In the genomic region with DNA sequence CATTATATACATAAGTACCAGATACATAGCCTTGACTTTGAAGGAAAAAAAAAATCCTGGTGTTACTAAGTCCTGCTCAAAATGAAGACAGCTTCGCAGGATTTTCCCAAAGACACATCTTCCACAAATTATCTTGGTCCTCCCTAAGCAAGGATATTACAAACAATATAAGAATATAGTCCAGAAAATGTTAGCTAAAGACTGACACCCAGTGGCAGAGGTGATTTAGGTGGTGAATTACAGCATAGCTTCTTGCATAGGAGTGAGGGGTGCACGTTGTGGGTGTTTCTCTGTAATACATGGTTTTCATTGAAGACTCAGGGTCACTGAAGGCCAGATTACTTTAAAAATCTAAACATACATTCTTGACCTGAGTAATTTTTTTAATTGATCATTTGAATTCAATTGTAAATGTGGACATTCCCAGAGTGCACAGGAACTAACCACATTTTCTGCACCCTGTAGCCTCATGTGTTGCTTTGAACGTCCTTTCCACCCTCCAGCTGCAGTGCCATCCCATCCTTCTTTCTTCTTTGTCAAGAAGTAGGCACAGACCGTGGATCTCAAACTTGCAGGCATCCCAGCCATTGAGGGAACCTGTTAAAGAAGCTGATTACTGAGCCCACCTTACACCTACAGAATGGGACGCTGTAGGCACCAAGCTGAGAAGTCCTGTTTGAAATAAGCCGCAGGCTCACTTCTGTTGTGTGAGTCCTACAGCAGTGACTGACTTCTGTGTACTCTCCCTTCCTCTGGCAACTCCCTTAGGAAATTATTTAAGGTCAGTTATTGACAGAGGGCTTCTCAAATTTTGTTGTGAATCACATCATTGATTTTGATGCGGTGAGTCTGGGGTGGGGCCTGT, we compare ENCODE assay signal across 9 cellular contexts.
DNase-seq lines count a peak whose midpoint lies in the region; ATAC-seq lines count a peak whose summit lies in the region.
"Had no signal": no experiment of that assay in that cellular context is flagged by ENCODE, and none has a peak within 500 bp of the region (broad histone marks: within the 10 kb centered on the region; RNA-seq: fewer than 3 reads in every experiment).

No MANE protein-coding gene starts in this region.

- peak; percentile 14 for DNase-seq in COR-L47 (lab: John Stamatoyannopoulos, UW)
- DNase-seq in NCI-H345 treated with DMSO at 0.1 percent for 48 hours (lab: John Stamatoyannopoulos, UW; ENCODE audit: unreplicated experiment) = peak; percentile 69
- peak; percentile 15 to 44 for DNase-seq in T47D (ENCODE audit: low read depth in 1 of 2, low spot score in 1 of 2)
- peak; percentile 40 for DNase-seq in medulla oblongata (ENCODE audit: extremely low spot score)
- DNase-seq in HPDE6-E6E7 (ENCODE audit: extremely low spot score) = no peak
- DNase-seq in GDM1 (lab: John Stamatoyannopoulos, UW) = no peak
- no peak for DNase-seq in activated T-helper 2 cell treated with anti-CD3 and anti-CD28 coated beads, Interferon-gamma antibody, Interleukin-2, Interleukin-4, amounts not matched to agents 10 μg/mL and 5 μg/mL and 100 μg/mL, durations not matched to agents 14 hours and 24 hours and 36 hours (ENCODE audit: low spot score)

- no peak overlapping the region for H3K27ac Mint-ChIP-seq in activated T-helper 2 cell treated with anti-CD3 and anti-CD28 coated beads, Interferon-gamma antibody, Interleukin-2, Interleukin-4, amounts not matched to agents 10 μg/mL and 5 μg/mL and 100 μg/mL, durations not matched to agents 14 hours and 24 hours and 36 hours

- H3K4me1 Mint-ChIP-seq in activated T-helper 2 cell treated with anti-CD3 and anti-CD28 coated beads, Interferon-gamma antibody, Interleukin-2, Interleukin-4, amounts not matched to agents 10 μg/mL and 5 μg/mL and 100 μg/mL, durations not matched to agents 14 hours and 24 hours and 36 hours (ENCODE audit: low read depth) = peaks cover 16% of the 10 kb centered on the region

- intact Hi-C loops in activated T-helper 2 cell treated with anti-CD3 and anti-CD28 coated beads, Interferon-gamma antibody, Interleukin-2, Interleukin-4, amounts not matched to agents 10 μg/mL and 5 μg/mL and 100 μg/mL, durations not matched to agents 14 hours and 24 hours and 36 hours (cut with micrococcal nuclease) = loop anchor here (1.0 kb wide), 2 partner anchors 135 to 299 kb away; no protein-coding TSS in a partner anchor

- H3K4me3 Mint-ChIP-seq in activated T-helper 2 cell treated with anti-CD3 and anti-CD28 coated beads, Interferon-gamma antibody, Interleukin-2, Interleukin-4, amounts not matched to agents 10 μg/mL and 5 μg/mL and 100 μg/mL, durations not matched to agents 14 hours and 24 hours and 36 hours (ENCODE audit: low read depth) = no peak overlapping the region
- H3K4me3 Mint-ChIP-seq: naive thymus-derived CD8-positive, alpha-beta T cell had no signal

- H3K9me3 Mint-ChIP-seq in activated T-helper 2 cell treated with anti-CD3 and anti-CD28 coated beads, Interferon-gamma antibody, Interleukin-2, Interleukin-4, amounts not matched to agents 10 μg/mL and 5 μg/mL and 100 μg/mL, durations not matched to agents 14 hours and 24 hours and 36 hours = no peaks in the 10 kb centered on the region
- H3K9me3 Mint-ChIP-seq: naive thymus-derived CD8-positive, alpha-beta T cell had no signal

- H3K27me3 Mint-ChIP-seq in activated T-helper 2 cell treated with anti-CD3 and anti-CD28 coated beads, Interferon-gamma antibody, Interleukin-2, Interleukin-4, amounts not matched to agents 10 μg/mL and 5 μg/mL and 100 μg/mL, durations not matched to agents 14 hours and 24 hours and 36 hours (ENCODE audit: low read depth) = peaks cover 13% of the 10 kb centered on the region

- H3K36me3 Mint-ChIP-seq in activated T-helper 2 cell treated with anti-CD3 and anti-CD28 coated beads, Interferon-gamma antibody, Interleukin-2, Interleukin-4, amounts not matched to agents 10 μg/mL and 5 μg/mL and 100 μg/mL, durations not matched to agents 14 hours and 24 hours and 36 hours (ENCODE audit: low read depth) = no peaks in the 10 kb centered on the region
- H3K36me3 Mint-ChIP-seq: naive thymus-derived CD8-positive, alpha-beta T cell had no signal

- peak; percentile 52 for ATAC-seq in GM18909 (IDR thresholded peaks at IDR 0.05; ENCODE audit: poor library complexity, unreplicated experiment)

- in situ Hi-C loops in T47D (cut with HindIII; ENCODE audit: low pct_unique_long_range_greater_than_20kb, low sequenced_read_pairs) = no loop called here

Comparison
In these comparisons a context has a peak if more than half of its experiments do, and no peak if none do; other contexts are left out.
1. DNase-seq: peak in COR-L47 (single experiment), NCI-H345 treated with DMSO at 0.1 percent for 48 hours (single experiment), T47D (2 of 2) and medulla oblongata (single experiment); none in HPDE6-E6E7 (single experiment), GDM1 (single experiment) and activated T-helper 2 cell treated with anti-CD3 and anti-CD28 coated beads, Interferon-gamma antibody, Interleukin-2, Interleukin-4, amounts not matched to agents 10 μg/mL and 5 μg/mL and 100 μg/mL, durations not matched to agents 14 hours and 24 hours and 36 hours (single experiment).